Comparison of ENCODE assay signal across 18 cellular contexts in the genomic region with DNA sequence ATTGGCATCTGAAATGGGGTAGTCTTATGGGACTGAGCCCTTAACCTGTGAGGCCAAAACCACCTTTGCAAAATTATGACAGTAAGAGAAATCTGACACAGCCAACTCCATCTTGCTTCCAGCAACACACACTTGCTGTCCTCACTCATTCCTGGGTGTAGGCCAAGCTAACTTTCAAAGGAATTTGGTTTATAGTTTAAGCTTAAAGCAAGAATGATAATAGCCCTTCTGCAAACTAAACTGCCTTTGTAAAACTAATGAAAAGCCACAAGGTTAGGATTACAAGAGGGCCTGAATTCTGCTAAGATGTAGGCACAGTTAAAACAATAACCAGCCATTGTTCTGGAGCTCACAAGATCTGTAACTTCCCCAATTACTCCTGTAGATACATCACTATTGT.
"Had no signal": no experiment of that assay in that cellular context is flagged by ENCODE, and none has a peak within 500 bp of the region (broad histone marks: within the 10 kb centered on the region; RNA-seq: fewer than 3 reads in every experiment).

No MANE protein-coding gene starts in this region.

- H3K36me3 ChIP-seq: prostate gland, thoracic aorta had no signal

- H3K9me3 ChIP-seq: mucosa of descending colon, prostate gland, thoracic aorta had no signal

- H3K4me3 ChIP-seq: mucosa of descending colon, prostate gland, thoracic aorta had no signal

- H3K27ac ChIP-seq: prostate gland, thoracic aorta had no signal

- H3K4me1 ChIP-seq: prostate gland had no signal

- FAIRE-seq: astrocyte, TTC549 had no signal

- ATAC-seq: activated CD8-positive, alpha-beta memory T cell treated with anti-CD3 and anti-CD28 coated beads, Interleukin-2, amount 10 ng/mL, durations not matched to agents 7 days and 5 days; left lobe of liver; mucosa of descending colon; naive thymus-derived CD8-positive, alpha-beta T cell; T-helper 17 cell had no signal

- DNase-seq: activated CD8-positive, alpha-beta memory T cell treated with anti-CD3 and anti-CD28 coated beads, Interleukin-2, amount 10 ng/mL, durations not matched to agents 7 days and 5 days; activated gamma-delta T cell treated with Interleukin-2 at 50 U/mL for 16 hours; activated naive CD8-positive, alpha-beta T cell treated with anti-CD3 and anti-CD28 coated beads, Interleukin-2, amount 10 ng/mL, durations not matched to agents 7 days and 5 days; activated T-cell treated with anti-CD3 and anti-CD28 coated beads, Interleukin-2, amount 50 U/mL, for 24 hours; caudate nucleus; cortex of kidney; effector CD8-positive, alpha-beta T cell; glutamatergic neuron; mammary epithelial cell; mucosa of descending colon; naive thymus-derived CD8-positive, alpha-beta T cell; stimulated activated CD4-positive, alpha-beta T cell treated with anti-CD3 and anti-CD28 coated beads, Interleukin-4, amount 100 ng/mL, for 4 hours; T-helper 17 cell had no signal
